In the genomic region with DNA sequence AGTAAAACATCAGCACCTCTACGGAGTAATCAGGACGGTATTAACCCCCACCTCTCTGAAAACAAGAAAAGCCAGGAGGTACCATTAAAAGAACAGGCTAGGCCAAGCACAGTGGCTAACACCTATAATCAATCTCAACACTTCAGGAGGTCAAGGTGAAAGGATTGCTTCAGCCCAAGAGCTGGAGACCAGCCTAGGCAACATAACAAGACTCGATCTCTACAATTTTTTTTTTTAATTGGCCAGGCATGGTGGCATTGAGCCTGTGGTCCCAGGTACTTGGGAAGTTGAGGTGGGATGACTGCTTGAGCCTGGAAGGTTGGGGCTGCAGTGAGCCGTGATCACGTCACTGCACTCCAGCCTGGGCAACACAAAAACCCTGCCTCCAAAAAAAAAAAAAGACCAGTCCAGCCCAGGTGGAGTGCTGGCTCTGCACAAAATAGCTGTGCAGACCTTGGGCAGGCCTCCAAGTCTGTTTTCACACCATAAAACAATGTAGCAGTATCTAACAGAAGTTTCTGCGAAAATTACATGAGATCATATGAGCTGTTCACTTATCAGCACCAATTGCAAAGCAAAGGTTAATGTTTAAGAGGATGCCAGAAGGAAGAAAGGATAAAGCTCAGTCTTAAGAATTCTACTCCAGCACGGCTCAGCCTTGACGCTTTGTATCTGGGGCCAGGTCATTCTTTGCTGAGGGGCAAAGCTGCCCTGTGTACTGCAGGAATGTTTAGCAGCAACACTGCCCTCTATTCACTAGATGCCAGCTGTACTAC, we compare ENCODE assay signal across 18 cellular contexts. TPM values are rescaled to one million over a fixed set of nuclear protein-coding genes. Genes with fewer than 3 reads are reported as not detected.
DNase-seq lines count a peak whose midpoint lies in the region; ATAC-seq, FAIRE-seq and TF ChIP-seq lines count a peak whose summit lies in the region.
"Had no signal": no experiment of that assay in that cellular context is flagged by ENCODE, and none has a peak within 500 bp of the region (broad histone marks: within the 10 kb centered on the region; RNA-seq: fewer than 3 reads in every experiment).

No MANE protein-coding gene starts in this region.

- DNase-seq in A549 (ENCODE audit: low read depth in 1 of 2, low spot score in 1 of 2) = no peak
- no peak for DNase-seq in PC-9
- DNase-seq in glomerular visceral epithelial cell (ENCODE audit: extremely low spot score) = peak; percentile 74
- no peak for DNase-seq in NOMO-1 treated with DMSO at 0.1 percent for 48 hours (lab: John Stamatoyannopoulos, UW; ENCODE audit: unreplicated experiment)
- DNase-seq in DMS153 (lab: John Stamatoyannopoulos, UW) = no peak
- no peak for DNase-seq in activated naive CD4-positive, alpha-beta T cell (lab: John Stamatoyannopoulos, UW)
- DNase-seq: activated B cell treated with CpG ODN at 0.5 μM for 24 hours; GOT3; KBM-7; naive B cell; NCI-H2171; SHP77; stimulated activated naive B cell treated with anti-CD40 and anti-IgM and Interleukin-4, amounts not matched to agents 10 μg/mL and 1 μg/mL and 100 μg/mL, for 72 hours had no signal

- ATAC-seq in A549 (peak; percentile 71 to 84; a peak in 4 of 6 replicates), HG02763 (IDR thresholded peaks at IDR 0.05; ENCODE audit: unreplicated experiment) (no peak)
- ATAC-seq: activated T-helper 17 cell treated with anti-CD3 and anti-CD28 coated beads, Interleukin-2, amount 50 U/mL, for 72 hours; stimulated activated naive B cell treated with anti-CD40 and anti-IgM and Interleukin-4, amounts not matched to agents 10 μg/mL and 1 μg/mL and 100 μg/mL, for 72 hours had no signal

- intact Hi-C loops in PC-9 (cut with micrococcal nuclease; ENCODE audit: unreplicated experiment) = loop anchor here (10.0 kb wide), 1 partner anchor 48 kb away; no protein-coding TSS in a partner anchor

- peak overlapping the region; percentile 54 for H3K9ac ChIP-seq in mucosa of stomach (ENCODE audit: low read length)

- peaks cover 76% of the 10 kb centered on the region for H3F3A ChIP-seq in PC-9 (ENCODE audit: insufficient read depth, low read depth)

- H4K20me1 ChIP-seq in PC-9 (ENCODE audit: insufficient read depth) = peaks cover 97% of the 10 kb centered on the region

- no peak overlapping the region for H2AFZ ChIP-seq in PC-9

- H3K27ac ChIP-seq in A549 (no peak overlapping the region), PC-9 (peak overlapping the region; percentile 29)

- TF ChIP-seq CTCF in A549 (IDR thresholded peaks at IDR 0.05) = no peak
- no peak for TF ChIP-seq CTCF in PC-9 (conservative IDR thresholded peaks at IDR 0.05)

- H3K9me3 ChIP-seq in A549 (no peaks in the 10 kb centered on the region), PC-9 (ENCODE audit: insufficient read depth, low read depth) (no peaks in the 10 kb centered on the region), mucosa of stomach (ENCODE audit: control insufficient read depth, low read length) (no peaks in the 10 kb centered on the region)

- TF ChIP-seq RAD21 in A549 (conservative IDR thresholded peaks at IDR 0.05 in 1 of 2, IDR thresholded peaks at IDR 0.05 in 1 of 2) = no peak

- H3K27me3 ChIP-seq in PC-9 (ENCODE audit: insufficient read depth, low read depth) = no peaks in the 10 kb centered on the region
- no peaks in the 10 kb centered on the region for H3K27me3 ChIP-seq in mucosa of stomach (ENCODE audit: control insufficient read depth, insufficient read depth, low read length)

- WGBS in A549 (ENCODE audit: missing lambda C conversion rate) = 60% methylated on average over 8 of the region's 8 CpGs

- FAIRE-seq in A549 (lab: Jason Lieb, UNC) = no peak
- FAIRE-seq: colon, frontal cortex had no signal

- CTCF ChIA-PET in A549 (lab: Yijun Ruan, JAX) (interaction anchor here (0.6 to 1.7 kb wide), 7 partner anchors 10 to 100 kb away, joined by 3 to 5 read pairs (median 4); no protein-coding TSS in a partner anchor), PC-9 (lab: Charles Lee) (no interaction called here)

- POLR2A ChIA-PET in A549 (lab: Yijun Ruan, JAX) = no interaction called here
- POLR2A ChIA-PET in PC-9 (lab: Charles Lee; ENCODE audit: unreplicated experiment) = interaction anchor here (0.6 kb wide), 1 partner anchor 28 kb away, joined by 8 read pairs; no protein-coding TSS in a partner anchor

- H3K4me1 ChIP-seq in A549 (peaks cover 19% of the 10 kb centered on the region), PC-9 (replicated peaks; ENCODE audit: insufficient read depth) (peaks cover 8% of the 10 kb centered on the region; the same call in 1 of the 2 replicates), mucosa of stomach (ENCODE audit: control insufficient read depth, insufficient read depth, low read length) (peaks cover 32% of the 10 kb centered on the region)

- BruUV-seq in PC-9 (replicated peaks; lab: Mats Ljungman, UMichigan) = no TSS peak

- TF ChIP-seq EP300 in A549 (IDR thresholded peaks at IDR 0.05) = no peak

- no peak for TF ChIP-seq POLR2A in A549 (IDR thresholded peaks at IDR 0.05; ENCODE audit: low read length)

- no peak overlapping the region for H3K4me3 ChIP-seq in A549
- no peak overlapping the region for H3K4me3 ChIP-seq in PC-9
- H3K4me3 ChIP-seq in mucosa of stomach (ENCODE audit: low read length) = no peak overlapping the region

- H3K4me2 ChIP-seq in A549 (peak overlapping the region; percentile 41), PC-9 (no peak overlapping the region)

- peaks cover 100% of the 10 kb centered on the region for H3K79me2 ChIP-seq in PC-9 (ENCODE audit: low read depth)

- H3K9me2 ChIP-seq in PC-9 (ENCODE audit: insufficient read depth) = no peaks in the 10 kb centered on the region

- 0 out of 2 replicates have a peak, but pooled peaks cover 14% of the 10 kb centered on the region for H3K36me3 ChIP-seq in PC-9 (ENCODE audit: low read depth)
- no peaks in the 10 kb centered on the region for H3K36me3 ChIP-seq in mucosa of stomach (ENCODE audit: control insufficient read depth, insufficient read depth, low read length)

TF ChIP-seq in A549, 52 proteins besides CTCF, POLR2A, EP300 and RAD21:
- TF ChIP-seq, protein P1, sequence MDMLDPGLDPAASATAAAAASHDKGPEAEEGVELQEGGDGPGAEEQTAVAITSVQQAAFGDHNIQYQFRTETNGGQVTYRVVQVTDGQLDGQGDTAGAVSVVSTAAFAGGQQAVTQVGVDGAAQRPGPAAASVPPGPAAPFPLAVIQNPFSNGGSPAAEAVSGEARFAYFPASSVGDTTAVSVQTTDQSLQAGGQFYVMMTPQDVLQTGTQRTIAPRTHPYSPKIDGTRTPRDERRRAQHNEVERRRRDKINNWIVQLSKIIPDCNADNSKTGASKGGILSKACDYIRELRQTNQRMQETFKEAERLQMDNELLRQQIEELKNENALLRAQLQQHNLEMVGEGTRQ (IDR thresholded peaks at IDR 0.05) = no peak
- TF ChIP-seq KDM5A (IDR thresholded peaks at IDR 0.05) (no peak), ZNF302 (CRISPR knock-in tag; IDR thresholded peaks at IDR 0.05) (no peak), PHF8 (IDR thresholded peaks at IDR 0.05; ENCODE audit: borderline replicate concordance, low read depth) (no peak)

RNA-seq across cellular contexts. Expression of a gene that starts 14.8 kb away (rescaled TPM):
- 19.4 and 21.7 TPM in 2 replicates for polyA plus RNA-seq in A549 (2011; rRNA removed)
- 10.4 and 12.1 TPM in 2 replicates for polyA plus RNA-seq in A549 (2012; cell fraction: cytosol; rRNA removed)
- 38.4 and 61.2 TPM in 2 replicates for polyA plus RNA-seq in A549 (2012; cell fraction: nucleus; rRNA removed)
- polyA plus RNA-seq in A549 (2017; fragmentation: RNase III; extraction: RNeasy Plus Mini Kit Qiagen cat#74134 plus additional on column Dnase treatment) = 11.1 to 15.9 TPM (median 14.2 TPM) in 3 replicates
- 18.3 and 22.4 TPM in 2 replicates for polyA minus RNA-seq in A549 (2011; rRNA and poly(A)+ RNA removed)
- 84.2 and 90.5 TPM in 2 replicates for total RNA-seq in PC-9 (2021)
